9 cellular contexts compared by ENCODE assay signal in the genomic region with DNA sequence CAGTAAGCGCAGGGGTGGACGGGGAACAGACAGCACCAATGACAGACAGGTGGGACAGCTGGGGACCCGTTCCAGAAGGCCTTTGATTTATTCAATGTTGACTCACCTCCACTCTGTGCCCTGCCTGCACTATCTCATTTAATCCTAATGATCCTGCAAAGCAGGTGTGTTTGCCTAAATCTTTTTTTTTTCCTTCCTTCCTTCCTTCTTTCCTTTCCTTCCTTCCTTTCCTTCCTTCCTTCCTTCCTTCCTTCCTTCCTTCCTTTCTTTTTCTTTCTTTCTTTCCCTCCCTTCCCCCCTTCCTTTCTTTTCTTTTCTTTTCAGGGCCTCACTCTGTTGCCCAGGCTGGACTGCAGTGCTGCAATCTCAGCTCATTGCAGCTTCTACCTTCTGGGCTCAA.
"Had no signal": no experiment of that assay in that cellular context is flagged by ENCODE, and none has a peak within 500 bp of the region (broad histone marks: within the 10 kb centered on the region; RNA-seq: fewer than 3 reads in every experiment).

No MANE protein-coding gene starts in this region.

- H3K9me3 Mint-ChIP-seq: HFFc6 had no signal

- H3K4me3 ChIP-seq: GM23338, K562 had no signal

- H3K27ac Mint-ChIP-seq: GM23338, HFFc6 had no signal

- H3K4me3 Mint-ChIP-seq: GM23338, H9, HFFc6 had no signal

- ATAC-seq: GM23338, K562 had no signal

- DNase-seq: H9, HCEC 1CT, HFFc6, IMR-90 had no signal

- FAIRE-seq: H1, H54, HTR-8/SVneo, K562 had no signal
